8 cellular contexts compared by ENCODE assay signal in the genomic region with DNA sequence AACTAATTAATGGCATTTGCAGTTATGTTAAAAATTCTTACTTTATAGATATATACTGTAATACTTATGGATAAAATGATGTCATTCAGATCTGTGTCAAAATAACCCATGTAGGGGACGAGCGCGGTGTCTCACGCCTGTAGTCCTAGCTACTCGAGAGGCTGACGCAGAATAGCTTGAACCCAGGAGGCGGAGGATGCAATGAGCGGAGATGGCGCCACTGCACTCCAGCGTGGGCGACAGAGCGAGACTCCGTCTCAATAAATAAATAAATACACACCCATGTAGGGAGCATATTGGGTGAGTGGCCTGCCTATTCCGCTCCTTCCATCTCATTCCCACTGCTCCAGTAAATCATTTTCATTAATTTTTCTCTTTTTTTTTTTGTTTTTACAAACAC. TPM values are rescaled to one million over a fixed set of nuclear protein-coding genes. Genes with fewer than 3 reads are reported as not detected.
A peak's percentile ranks its signal among the peaks of the same experiment; 100 is the strongest.
DNase-seq lines count a peak whose midpoint lies in the region; ATAC-seq, FAIRE-seq and TF ChIP-seq lines count a peak whose summit lies in the region.

No MANE protein-coding gene starts in this region.

- no peaks in the 10 kb centered on the region for H3K4me1 ChIP-seq in H1 (replicated peaks in 1 of 4; ENCODE audit: control insufficient read depth in 3 of 4, insufficient read depth in 4 of 4, low read length in 3 of 4)

- no peak overlapping the region for H2BK20ac ChIP-seq in H1 (ENCODE audit: low read length)

- CTCF ChIA-PET in Calu3 (lab: Charles Lee) (no interaction called here), H1 (lab: Charles Lee; ENCODE audit: partially characterized antibody) (interaction anchor here (0.6 to 2.4 kb wide), 4 partner anchors 9 to 501 kb away, joined by 3 to 11 read pairs (median 4); no protein-coding TSS in a partner anchor)

- no peak for TF ChIP-seq CTCF in Calu3 (IDR thresholded peaks at IDR 0.05; ENCODE audit: unreplicated experiment)
- no peak for TF ChIP-seq CTCF in H1 (IDR thresholded peaks at IDR 0.05; ENCODE audit: control extremely low read depth in 1 of 3, insufficient read depth in 1 of 3, low read depth in 1 of 3, low read length in 3 of 3)

- H2BK120ac ChIP-seq in H1 (replicated peaks; ENCODE audit: low read depth, low read length), result no peak overlapping the region

- H3K4me2 ChIP-seq in H1 (ENCODE audit: insufficient read depth in 1 of 2, low read depth in 2 of 2, low read length in 2 of 2), result peak overlapping the region; percentile 62 to 67

- H3K14ac ChIP-seq in H1 (ENCODE audit: insufficient read length), result no peak overlapping the region

- no peaks in the 10 kb centered on the region for H3K9me3 Mint-ChIP-seq in Calu3 (ENCODE audit: low read depth, unreplicated experiment)
- no peaks in the 10 kb centered on the region for H3K9me3 Mint-ChIP-seq in natural killer cell treated with Interleukin-12 subunit alpha and Interleukin-12 subunit beta and Interleukin-15 and Interleukin-18, amount 100 ng/mL, for 72 hours

- H3K23me2 ChIP-seq in H1 (ENCODE audit: low read depth, low read length), result no peaks in the 10 kb centered on the region

- FAIRE-seq in H1 (lab: Jason Lieb, UNC), result no peak

- TF ChIP-seq POLR2A in H1 (IDR thresholded peaks at IDR 0.05; ENCODE audit: control extremely low read depth in 1 of 2, low read depth in 2 of 2, low read length in 2 of 2), result no peak

- peak overlapping the region; percentile 94 for H3K4me3 Mint-ChIP-seq in Calu3 (ENCODE audit: low read depth, unreplicated experiment)
- peak overlapping the region; percentile 100 for H3K4me3 Mint-ChIP-seq in natural killer cell treated with Interleukin-12 subunit alpha and Interleukin-12 subunit beta and Interleukin-15 and Interleukin-18, amount 100 ng/mL, for 72 hours

- H3K56ac ChIP-seq in H1 (replicated peaks; ENCODE audit: insufficient read length, low read depth, low read length), result no peak overlapping the region

- WGBS in H1 (ENCODE audit: extremely low coverage in 1 of 2, insufficient coverage in 1 of 2, insufficient read length in 1 of 2, insufficient replicate concordance in 2 of 2, low coverage in 1 of 2, low lambda C conversion rate in 2 of 2, missing lambda C conversion rate in 1 of 2), 2 experiments, result 70% methylated on average over 14 of the region's 14 CpGs; no CpG with 5 or more reads in 1 of the 2 experiments

- H3K27me3 ChIP-seq in H1 (replicated peaks in 1 of 4; ENCODE audit: control insufficient read depth in 3 of 4, extremely low read depth in 1 of 4, insufficient read depth in 3 of 4, low read length in 3 of 4), result no peaks in the 10 kb centered on the region

- no peaks in the 10 kb centered on the region for H3K27me3 Mint-ChIP-seq in Calu3 (ENCODE audit: unreplicated experiment)
- H3K27me3 Mint-ChIP-seq in natural killer cell treated with Interleukin-12 subunit alpha and Interleukin-12 subunit beta and Interleukin-15 and Interleukin-18, amount 100 ng/mL, for 72 hours, result no peaks in the 10 kb centered on the region

- no peak overlapping the region for H2AFZ ChIP-seq in H1 (ENCODE audit: low read length)

- no peak overlapping the region for H4K8ac ChIP-seq in H1 (ENCODE audit: extremely low read depth, insufficient read depth, low read length)

- DNase-seq in Calu3 (no peak), SHP77 (lab: John Stamatoyannopoulos, UW) (peak; percentile 10 to 24), H1 (ENCODE audit: low read depth in 1 of 2, low spot score in 2 of 2) (no peak)
- DNase-seq in natural killer cell treated with Interleukin-12 subunit alpha and Interleukin-12 subunit beta and Interleukin-15 and Interleukin-18, amount 100 ng/mL, for 72 hours (ENCODE audit: low spot score), result no peak
- no peak for DNase-seq in effector CD8-positive, alpha-beta T cell (lab: John Stamatoyannopoulos, UW)

- no peak overlapping the region for H4K91ac ChIP-seq in H1 (replicated peaks; ENCODE audit: insufficient read length, low read length)

- H2AK5ac ChIP-seq in H1 (ENCODE audit: low read depth, low read length), result no peak overlapping the region

- peaks cover 0 to 12% of the 10 kb centered on the region in 2 experiments for H4K20me1 ChIP-seq in H1 (replicated peaks in 1 of 2; ENCODE audit: control insufficient read depth in 1 of 2, insufficient read depth in 2 of 2, low read length in 2 of 2)

- POLR2A ChIA-PET in H1 (lab: Charles Lee; ENCODE audit: partially characterized antibody), result interaction anchor here (0.6 to 3.9 kb wide), 5 partner anchors 14 to 152 kb away, joined by 3 to 15 read pairs (median 3); a partner anchor contains a TSS

- BruUV-seq in Calu3 (replicated peaks; lab: Mats Ljungman, UMichigan), result TSS peak; percentile 49

- peaks cover 2 to 35% (median 18%) of the 10 kb centered on the region in 4 experiments; a peak in 7 of 8 replicates for H3K36me3 ChIP-seq in H1 (ENCODE audit: control insufficient read depth in 2 of 4, insufficient read depth in 4 of 4, low read length in 3 of 4)

- no peak overlapping the region for H3K27ac ChIP-seq in H1 (ENCODE audit: low read depth, low read length)

- intact Hi-C loops in Calu3 (cut with micrococcal nuclease; ENCODE audit: unreplicated experiment), result no loop called here

- peaks cover 60% of the 10 kb centered on the region for H3K36me3 Mint-ChIP-seq in Calu3 (ENCODE audit: insufficient read depth, unreplicated experiment)
- peaks cover 7% of the 10 kb centered on the region for H3K36me3 Mint-ChIP-seq in natural killer cell treated with Interleukin-12 subunit alpha and Interleukin-12 subunit beta and Interleukin-15 and Interleukin-18, amount 100 ng/mL, for 72 hours

- H4K5ac ChIP-seq in H1 (ENCODE audit: insufficient read length, low read depth, low read length), result no peak overlapping the region

- no peak for TF ChIP-seq RAD21 in H1 (IDR thresholded peaks at IDR 0.05 in 1 of 2, conservative IDR thresholded peaks at IDR 0.05 in 1 of 2; ENCODE audit: low read depth in 2 of 2, low read length in 2 of 2)

- H3K4me3 ChIP-seq in H1 (ENCODE audit: extremely low read depth in 1 of 4, insufficient read depth in 2 of 4, low read depth in 3 of 4, low read length in 4 of 4), result peak overlapping the region; percentile 65 to 88 (median 75)

- no peak overlapping the region for H3K4ac ChIP-seq in H1 (replicated peaks; ENCODE audit: insufficient read length, low read depth, low read length)

- H3K4me1 Mint-ChIP-seq in Calu3 (ENCODE audit: low read depth, unreplicated experiment), result peaks cover 7% of the 10 kb centered on the region
- H3K4me1 Mint-ChIP-seq in natural killer cell treated with Interleukin-12 subunit alpha and Interleukin-12 subunit beta and Interleukin-15 and Interleukin-18, amount 100 ng/mL, for 72 hours (ENCODE audit: low read depth in 2 of 2), result peaks cover 15 to 16% of the 10 kb centered on the region in 2 donors

- TF ChIP-seq EP300 in H1 (IDR thresholded peaks at IDR 0.05; ENCODE audit: borderline replicate concordance in 1 of 2, low read depth in 2 of 2, low read length in 2 of 2), result no peak

- H2BK5ac ChIP-seq in H1 (ENCODE audit: low read depth, low read length), result no peak overlapping the region

- no peaks in the 10 kb centered on the region for H3K9me3 ChIP-seq in H1 (ENCODE audit: insufficient read depth in 2 of 2, low read depth in 1 of 2, low read length in 1 of 2)

- H3K79me2 ChIP-seq in H1 (ENCODE audit: control insufficient read depth in 1 of 2, insufficient read depth in 2 of 2, low read length in 2 of 2), result peaks cover 13 to 77% of the 10 kb centered on the region in 2 experiments

- H3K9ac ChIP-seq in H1 (replicated peaks in 1 of 4; ENCODE audit: extremely low read depth in 1 of 4, low read depth in 3 of 4, low read length in 3 of 4), result peak overlapping the region in 2 of 4 experiments; percentile 47 to 57; a peak in 4 of 7 replicates

- H2BK15ac ChIP-seq in H1 (ENCODE audit: low read length), result no peak overlapping the region

- H3K23ac ChIP-seq in H1 (ENCODE audit: insufficient read length), result no peak overlapping the region

- H3K79me1 ChIP-seq in H1 (ENCODE audit: low read depth, low read length), result peaks cover 9% of the 10 kb centered on the region; the same call in 1 of the 2 replicates

- peak overlapping the region; percentile 99 for H3K27ac Mint-ChIP-seq in Calu3 (ENCODE audit: unreplicated experiment)
- H3K27ac Mint-ChIP-seq in natural killer cell treated with Interleukin-12 subunit alpha and Interleukin-12 subunit beta and Interleukin-15 and Interleukin-18, amount 100 ng/mL, for 72 hours, result peak overlapping the region; percentile 92 to 97

- ATAC-seq in natural killer cell treated with Interleukin-12 subunit alpha and Interleukin-12 subunit beta and Interleukin-15 and Interleukin-18, amount 100 ng/mL, for 72 hours, result peak; percentile 43 to 47
- ATAC-seq in GM18502 (IDR thresholded peaks at IDR 0.05; ENCODE audit: poor library complexity, unreplicated experiment), result no peak
- ATAC-seq in GM21717 (IDR thresholded peaks at IDR 0.05; ENCODE audit: unreplicated experiment), result no peak
- no peak for ATAC-seq in HG02588 (IDR thresholded peaks at IDR 0.05; ENCODE audit: unreplicated experiment)

- H3K18ac ChIP-seq in H1 (ENCODE audit: extremely low read depth, low read length), result no peak overlapping the region

- H2BK12ac ChIP-seq in H1 (ENCODE audit: low read depth, low read length), result no peak overlapping the region

RNA-seq across cellular contexts. Expression of a gene that starts 7.1 kb away (rescaled TPM):
- total RNA-seq in Calu3 (2022), result 205 and 213 TPM in 2 replicates
- total RNA-seq in H1 (2021; fragmentation: NEBNext Ultra II Directional; extraction: Animal tissue kit (Norgen Biotek cat#: 25700)), result 214 and 241 TPM in 2 replicates
- 227 and 281 TPM in 2 replicates for polyA plus RNA-seq in H1 (2011; rRNA removed)
- polyA plus RNA-seq in H1 (2011; cell fraction: cytosol; rRNA removed), result 271 TPM
- 184 TPM for polyA plus RNA-seq in H1 (2011; cell fraction: nucleus; rRNA removed)
- 218 to 238 TPM (median 232 TPM) in 4 replicates for polyA plus RNA-seq in H1 (2012, experiment 1 of 2)
- polyA plus RNA-seq in H1 (2012, experiment 2 of 2), result 229 TPM
- polyA plus RNA-seq in H1 (2013, experiment 1 of 2), result 164 TPM
- 172 TPM for polyA plus RNA-seq in H1 (2013, experiment 2 of 2)
- 142 and 189 TPM in 2 replicates for polyA minus RNA-seq in H1 (2011; rRNA and poly(A)+ RNA removed)
- polyA minus RNA-seq in H1 (2011; cell fraction: cytosol; rRNA and poly(A)+ RNA removed), result 93.0 TPM
- polyA minus RNA-seq in H1 (2011; cell fraction: nucleus; rRNA and poly(A)+ RNA removed), result 60.0 TPM
- 100 to 1,000 TPM; 167 to 249 TPM for total RNA-seq in natural killer cell treated with Interleukin-12 subunit alpha and Interleukin-12 subunit beta and Interleukin-15 and Interleukin-18, amount 100 ng/mL, for 72 hours

RNA-seq across cellular contexts. Expression of a gene that starts 17.7 kb away (rescaled TPM):
- 0.68 and 0.83 TPM in 2 replicates for total RNA-seq in Calu3 (2022)
- total RNA-seq in H1 (2021; fragmentation: NEBNext Ultra II Directional; extraction: Animal tissue kit (Norgen Biotek cat#: 25700)), result 0.36 and 0.54 TPM in 2 replicates
- polyA plus RNA-seq in H1 (2011; rRNA removed), result 0.27 and 0.38 TPM in 2 replicates
- 0.23 TPM for polyA plus RNA-seq in H1 (2011; cell fraction: cytosol; rRNA removed)
- polyA plus RNA-seq in H1 (2011; cell fraction: nucleus; rRNA removed), result 1.1 TPM
- polyA plus RNA-seq in H1 (2012, experiment 1 of 2), result 0.20 to 1.1 TPM (median 0.63 TPM) in 4 replicates
- 0.04 TPM for polyA plus RNA-seq in H1 (2012, experiment 2 of 2)
- polyA plus RNA-seq in H1 (2013, experiment 1 of 2), result 0.18 TPM
- polyA plus RNA-seq in H1 (2013, experiment 2 of 2), result 0.28 TPM
- polyA minus RNA-seq in H1 (2011; rRNA and poly(A)+ RNA removed), result 0.19 and 0.32 TPM in 2 replicates
- not detected for polyA minus RNA-seq in H1 (2011; cell fraction: cytosol; rRNA and poly(A)+ RNA removed)
- 0.60 TPM for polyA minus RNA-seq in H1 (2011; cell fraction: nucleus; rRNA and poly(A)+ RNA removed)
- 10 to 100 TPM; 20.2 to 82.7 TPM for total RNA-seq in natural killer cell treated with Interleukin-12 subunit alpha and Interleukin-12 subunit beta and Interleukin-15 and Interleukin-18, amount 100 ng/mL, for 72 hours

Comparison
In these comparisons a context has a peak if more than half of its experiments do, and no peak if none do; other contexts are left out.
1. DNase-seq: peak in SHP77 (2 of 2); none in Calu3 (single experiment), H1 (0 of 2), natural killer cell treated with Interleukin-12 subunit alpha and Interleukin-12 subunit beta and Interleukin-15 and Interleukin-18, amount 100 ng/mL, for 72 hours (single experiment) and effector CD8-positive, alpha-beta T cell (single experiment).
2. ATAC-seq: peak in natural killer cell treated with Interleukin-12 subunit alpha and Interleukin-12 subunit beta and Interleukin-15 and Interleukin-18, amount 100 ng/mL, for 72 hours (2 of 2); none in GM18502 (single experiment), GM21717 (single experiment) and HG02588 (single experiment).
3. RNA of a gene that starts 17.7 kb away (total RNA-seq): 20.2 to 82.7 TPM in natural killer cell treated with Interleukin-12 subunit alpha and Interleukin-12 subunit beta and Interleukin-15 and Interleukin-18, amount 100 ng/mL, for 72 hours; 0.68 to 0.83 TPM in Calu3 and 0.36 to 0.54 TPM in H1; every median in the first group is over 10 times any median in the second.